13 cellular contexts compared by ENCODE assay signal in genomic region chr12:5220835-5221234, GRCh38.
A peak's percentile ranks its signal among the peaks of the same experiment; 100 is the strongest.
DNase-seq lines count a peak whose midpoint lies in the region; ATAC-seq and TF ChIP-seq lines count a peak whose summit lies in the region.
"Had no signal": no experiment of that assay in that cellular context is flagged by ENCODE, and none has a peak within 500 bp of the region (broad histone marks: within the 10 kb centered on the region; RNA-seq: fewer than 3 reads in every experiment).

No MANE protein-coding gene starts in this region.

- DNase-seq in activated T-cell treated with anti-CD3 and anti-CD28 coated beads, Interleukin-2, amount 50 U/mL, for 4 hours: no peak
- no peak for DNase-seq in activated T-cell treated with anti-CD3 and anti-CD28 coated beads, Interleukin-2, amount 50 U/mL, for 24 hours
- DNase-seq in RPMI7951 (ENCODE audit: low read depth) (peak; percentile 78), GM10266 (ENCODE audit: extremely low spot score) (no peak), glomerular visceral epithelial cell (ENCODE audit: extremely low spot score) (no peak), DMS153 (lab: John Stamatoyannopoulos, UW) (no peak)
- DNase-seq: lower lobe of right lung, NCI-H1092, NCI-H2171 treated with DMSO at 0.1 percent for 48 hours, sigmoid colon, thyroid gland had no signal

- H3K9me3 Mint-ChIP-seq in activated T-cell treated with anti-CD3 and anti-CD28 coated beads, Interleukin-2, amount 50 U/mL, for 4 hours: no peaks in the 10 kb centered on the region
- no peaks in the 10 kb centered on the region for H3K9me3 Mint-ChIP-seq in activated T-cell treated with anti-CD3 and anti-CD28 coated beads, Interleukin-2, amount 50 U/mL, for 24 hours
- no peaks in the 10 kb centered on the region for H3K9me3 Mint-ChIP-seq in stimulated activated naive CD8-positive, alpha-beta T cell treated with anti-CD3 and anti-CD28 coated beads, Interleukin-15, Interleukin-2, amounts not matched to agents 100 ng/mL and 50 ng/mL, for 24 hours

- no peak overlapping the region for H3K4me3 Mint-ChIP-seq in activated T-cell treated with anti-CD3 and anti-CD28 coated beads, Interleukin-2, amount 50 U/mL, for 4 hours
- no peak overlapping the region for H3K4me3 Mint-ChIP-seq in activated T-cell treated with anti-CD3 and anti-CD28 coated beads, Interleukin-2, amount 50 U/mL, for 24 hours
- H3K4me3 Mint-ChIP-seq in stimulated activated naive CD8-positive, alpha-beta T cell treated with anti-CD3 and anti-CD28 coated beads, Interleukin-15, Interleukin-2, amounts not matched to agents 100 ng/mL and 50 ng/mL, for 24 hours: no peak overlapping the region

- peaks cover 4% of the 10 kb centered on the region for H3K27me3 Mint-ChIP-seq in activated T-cell treated with anti-CD3 and anti-CD28 coated beads, Interleukin-2, amount 50 U/mL, for 4 hours (ENCODE audit: low read depth)
- H3K27me3 Mint-ChIP-seq in activated T-cell treated with anti-CD3 and anti-CD28 coated beads, Interleukin-2, amount 50 U/mL, for 24 hours: peaks cover 51% of the 10 kb centered on the region
- peaks cover 24% of the 10 kb centered on the region for H3K27me3 Mint-ChIP-seq in stimulated activated naive CD8-positive, alpha-beta T cell treated with anti-CD3 and anti-CD28 coated beads, Interleukin-15, Interleukin-2, amounts not matched to agents 100 ng/mL and 50 ng/mL, for 24 hours

- no peaks in the 10 kb centered on the region for H3K36me3 Mint-ChIP-seq in activated T-cell treated with anti-CD3 and anti-CD28 coated beads, Interleukin-2, amount 50 U/mL, for 4 hours (ENCODE audit: insufficient read depth)
- no peaks in the 10 kb centered on the region for H3K36me3 Mint-ChIP-seq in activated T-cell treated with anti-CD3 and anti-CD28 coated beads, Interleukin-2, amount 50 U/mL, for 24 hours (ENCODE audit: low read depth)
- no peaks in the 10 kb centered on the region for H3K36me3 Mint-ChIP-seq in stimulated activated naive CD8-positive, alpha-beta T cell treated with anti-CD3 and anti-CD28 coated beads, Interleukin-15, Interleukin-2, amounts not matched to agents 100 ng/mL and 50 ng/mL, for 24 hours (ENCODE audit: low read depth)

- peaks cover 8% of the 10 kb centered on the region for H3K4me1 Mint-ChIP-seq in activated T-cell treated with anti-CD3 and anti-CD28 coated beads, Interleukin-2, amount 50 U/mL, for 4 hours (ENCODE audit: low read depth)
- peaks cover 12% of the 10 kb centered on the region for H3K4me1 Mint-ChIP-seq in activated T-cell treated with anti-CD3 and anti-CD28 coated beads, Interleukin-2, amount 50 U/mL, for 24 hours (ENCODE audit: low read depth)
- H3K4me1 Mint-ChIP-seq in stimulated activated naive CD8-positive, alpha-beta T cell treated with anti-CD3 and anti-CD28 coated beads, Interleukin-15, Interleukin-2, amounts not matched to agents 100 ng/mL and 50 ng/mL, for 24 hours (ENCODE audit: low read depth): peaks cover 6% of the 10 kb centered on the region

- no peak for TF ChIP-seq CTCF in GM10266 (IDR thresholded peaks at IDR 0.05; ENCODE audit: control insufficient read depth, insufficient read depth, low read depth, missing control alignments)

- H3K27ac Mint-ChIP-seq in activated T-cell treated with anti-CD3 and anti-CD28 coated beads, Interleukin-2, amount 50 U/mL, for 24 hours: no peak overlapping the region
- peak overlapping the region; percentile 18 for H3K27ac Mint-ChIP-seq in stimulated activated naive CD8-positive, alpha-beta T cell treated with anti-CD3 and anti-CD28 coated beads, Interleukin-15, Interleukin-2, amounts not matched to agents 100 ng/mL and 50 ng/mL, for 24 hours

- peak; percentile 94 to 95 for ATAC-seq in activated T-cell treated with anti-CD3 and anti-CD28 coated beads, Interleukin-2, amount 50 U/mL, for 4 hours
- peak; percentile 48 for ATAC-seq in esophagus mucosa
- ATAC-seq: lower lobe of right lung had no signal
